Comparison of ENCODE assay signal across 14 cellular contexts in the genomic region with DNA sequence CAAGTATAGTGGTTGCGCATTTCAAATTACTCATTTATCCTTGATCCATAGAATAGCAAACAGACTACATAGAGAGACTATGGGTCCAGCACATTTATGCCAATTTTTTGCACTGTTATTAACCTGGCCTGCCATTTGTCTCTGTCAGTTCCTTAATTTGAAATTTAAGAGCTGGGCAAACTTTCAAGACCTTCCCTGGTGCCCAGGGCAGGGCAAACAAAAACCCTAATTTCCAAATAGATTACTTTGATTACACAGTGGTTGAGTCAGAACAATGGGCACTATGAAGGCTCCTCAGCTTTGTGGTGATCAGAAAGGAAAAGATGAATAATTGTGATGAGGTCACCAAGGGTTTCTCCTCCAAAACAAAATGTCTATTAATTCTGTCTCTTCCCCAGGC.
A peak's percentile ranks its signal among the peaks of the same experiment; 100 is the strongest.
DNase-seq lines count a peak whose midpoint lies in the region; ATAC-seq, FAIRE-seq and TF ChIP-seq lines count a peak whose summit lies in the region.
"Had no signal": no experiment of that assay in that cellular context is flagged by ENCODE, and none has a peak within 500 bp of the region (broad histone marks: within the 10 kb centered on the region; RNA-seq: fewer than 3 reads in every experiment).

No MANE protein-coding gene starts in this region.

- H3K9me2 ChIP-seq in GM23248 (ENCODE audit: insufficient read depth), result no peaks in the 10 kb centered on the region

- H3K27ac ChIP-seq in GM23248, result peak overlapping the region; percentile 39
- H3K27ac ChIP-seq in epithelial cell of prostate, result peak overlapping the region; percentile 84
- H3K27ac ChIP-seq in trophoblast cell (ENCODE audit: low read depth, low read length), result peak overlapping the region; percentile 71
- no peak overlapping the region for H3K27ac ChIP-seq in aorta (ENCODE audit: low read depth in 1 of 2, low read length in 2 of 2)
- H3K27ac ChIP-seq: gastroesophageal sphincter, parathyroid adenoma had no signal

- no peaks in the 10 kb centered on the region for H3K9me3 ChIP-seq in GM23248 (ENCODE audit: low read depth)
- H3K9me3 ChIP-seq in trophoblast cell (ENCODE audit: insufficient read depth, low read depth, low read length), result no peaks in the 10 kb centered on the region
- H3K9me3 ChIP-seq in aorta (ENCODE audit: control insufficient read depth, low read length), result no peaks in the 10 kb centered on the region
- H3K9me3 ChIP-seq in BE2C, result no peaks in the 10 kb centered on the region
- H3K9me3 ChIP-seq: gastroesophageal sphincter had no signal

- no peak overlapping the region for H3K14ac ChIP-seq in trophoblast cell (ENCODE audit: low read length)

- no peaks in the 10 kb centered on the region for H3K36me3 ChIP-seq in GM23248 (ENCODE audit: low read depth)
- no peaks in the 10 kb centered on the region for H3K36me3 ChIP-seq in trophoblast cell (ENCODE audit: control insufficient read depth in 1 of 2, insufficient read depth in 2 of 2, low read length in 2 of 2)
- H3K36me3 ChIP-seq in aorta (ENCODE audit: control insufficient read depth in 1 of 2, insufficient read depth in 2 of 2, low read length in 1 of 2), result no peaks in the 10 kb centered on the region
- no peaks in the 10 kb centered on the region for H3K36me3 ChIP-seq in BE2C
- H3K36me3 ChIP-seq: gastroesophageal sphincter had no signal

- FAIRE-seq in RCC 7860 (lab: Jason Lieb, UNC), result peak; percentile 59

- no peaks in the 10 kb centered on the region for H3K79me2 ChIP-seq in GM23248 (ENCODE audit: insufficient read depth)
- H3K79me2 ChIP-seq in trophoblast cell (ENCODE audit: control insufficient read depth, insufficient read depth, low read length, poor library complexity), result no peaks in the 10 kb centered on the region
- H3K79me2 ChIP-seq: parathyroid adenoma had no signal

- peaks cover 10% of the 10 kb centered on the region for H3K79me1 ChIP-seq in trophoblast cell (ENCODE audit: low read length)

- H3K4me1 ChIP-seq in GM23248 (ENCODE audit: insufficient read depth) (peaks cover 40% of the 10 kb centered on the region), trophoblast cell (ENCODE audit: control insufficient read depth in 1 of 2, insufficient read depth in 2 of 2, low read length in 2 of 2) (peaks cover 5 to 13% of the 10 kb centered on the region in 2 experiments), aorta (ENCODE audit: control insufficient read depth in 1 of 2, insufficient read depth in 2 of 2, low read length in 2 of 2) (no peaks in the 10 kb centered on the region), BE2C (no peaks in the 10 kb centered on the region)
- H3K4me1 ChIP-seq: gastroesophageal sphincter, parathyroid adenoma had no signal

- DNase-seq in GM23248 (peak; percentile 74), RCC 7860 (ENCODE audit: low spot score) (peak; percentile 72), epithelial cell of prostate (ENCODE audit: low read depth, low spot score) (no peak), trophoblast cell (no peak), NOMO-1 (lab: John Stamatoyannopoulos, UW; ENCODE audit: unreplicated experiment in 2 of 2) (no peak), aorta (no peak), BE2C (no peak)
- DNase-seq: activated CD4-positive, alpha-beta T cell treated with anti-CD3 and anti-CD28 coated beads, Interleukin-2, amount 50 U/mL, for 48 hours; activated gamma-delta T cell; DMS79 treated with DMSO at 0.1 percent for 48 hours; effector CD4-positive, alpha-beta T cell; SHP77 had no signal

- H3F3A ChIP-seq in GM23248 (ENCODE audit: insufficient read depth), result peaks cover 35% of the 10 kb centered on the region

- no peak for ATAC-seq in aorta (ENCODE audit: low FRiP score)

- no peak overlapping the region for H4K12ac ChIP-seq in trophoblast cell (ENCODE audit: low read depth, low read length)

- intact Hi-C loops in aorta (cut with DNase I), result loop anchor here in 1 of 2 donors (5.0 kb wide), 2 partner anchors 38 to 53 kb away; no protein-coding TSS in a partner anchor

- H3K4me3 ChIP-seq in GM23248 (no peak overlapping the region), trophoblast cell (ENCODE audit: low read depth, low read length) (no peak overlapping the region), aorta (ENCODE audit: low read length in 2 of 2) (no peak overlapping the region), BE2C (ENCODE audit: low read depth, low read length) (no peak overlapping the region)
- H3K4me3 ChIP-seq: gastroesophageal sphincter had no signal

- peak overlapping the region; percentile 35 for H4K91ac ChIP-seq in trophoblast cell (ENCODE audit: low read depth, low read length)

- 93 to 96% methylated on average over 1 of the region's 1 CpG for WGBS in GM23248 (ENCODE audit: low coverage in 1 of 2, low lambda C conversion rate in 2 of 2, missing lambda C conversion rate in 2 of 2), 2 experiments
- WGBS in trophoblast cell (ENCODE audit: extremely low coverage, insufficient coverage, insufficient read length), result no CpG with 5 or more reads among the region's 1 CpG
- WGBS in aorta, 2 donors, result 98 to 100% methylated on average over 1 of the region's 1 CpG

- no peak overlapping the region for H3K18ac ChIP-seq in trophoblast cell (ENCODE audit: low read length)

- H3K4me2 ChIP-seq in GM23248 (ENCODE audit: unreplicated experiment) (peak overlapping the region; percentile 26), trophoblast cell (ENCODE audit: low read length) (no peak overlapping the region)

- H2BK120ac ChIP-seq in trophoblast cell (ENCODE audit: insufficient read depth, low read length, poor library complexity), result peak overlapping the region; percentile 43

- TF ChIP-seq CTCF in BE2C (IDR thresholded peaks at IDR 0.05; ENCODE audit: low read depth, low read length), result no peak

- H2BK5ac ChIP-seq in trophoblast cell (ENCODE audit: low read depth, low read length, poor library complexity), result peak overlapping the region; percentile 72

- peak overlapping the region; percentile 30 for H2BK12ac ChIP-seq in trophoblast cell (ENCODE audit: low read length)

- H3K9ac ChIP-seq in GM23248, result no peak overlapping the region
- no peak overlapping the region for H3K9ac ChIP-seq in trophoblast cell (ENCODE audit: low read length)
- H3K9ac ChIP-seq: parathyroid adenoma had no signal

- no peaks in the 10 kb centered on the region for H3K27me3 ChIP-seq in GM23248 (replicated peaks; ENCODE audit: insufficient read depth)
- no peaks in the 10 kb centered on the region for H3K27me3 ChIP-seq in trophoblast cell (ENCODE audit: insufficient read depth, low read length)
- no peaks in the 10 kb centered on the region for H3K27me3 ChIP-seq in aorta (ENCODE audit: control insufficient read depth in 1 of 2, insufficient read depth in 2 of 2, low read length in 1 of 2)
- H3K27me3 ChIP-seq in BE2C, result no peaks in the 10 kb centered on the region
- H3K27me3 ChIP-seq: gastroesophageal sphincter had no signal

- H3K23ac ChIP-seq in trophoblast cell (ENCODE audit: low read length), result no peak overlapping the region

- no peak overlapping the region for H2AK5ac ChIP-seq in trophoblast cell (ENCODE audit: low read length)

- no peak overlapping the region for H3K4ac ChIP-seq in trophoblast cell (ENCODE audit: low read depth, low read length)

- H4K8ac ChIP-seq in trophoblast cell (ENCODE audit: low read depth, low read length), result no peak overlapping the region

- in situ Hi-C loops in GM23248 (cut with MboI), result no loop called here

- H2AFZ ChIP-seq in GM23248, result no peak overlapping the region
- no peak overlapping the region for H2AFZ ChIP-seq in trophoblast cell (ENCODE audit: insufficient read depth, low read length, poor library complexity)
- H2AFZ ChIP-seq: parathyroid adenoma had no signal

- H4K20me1 ChIP-seq in GM23248 (ENCODE audit: insufficient read depth), result no peaks in the 10 kb centered on the region

Comparison
In these comparisons a context has a peak if more than half of its experiments do, and no peak if none do; other contexts are left out.
1. DNase-seq: peak in GM23248 (single experiment) and RCC 7860 (single experiment); none in epithelial cell of prostate (single experiment), trophoblast cell (0 of 2), NOMO-1 (0 of 2), aorta (0 of 2) and BE2C (single experiment).
2. H3K27ac ChIP-seq: peak in GM23248 (single experiment), epithelial cell of prostate (single experiment) and trophoblast cell (single experiment); none in aorta (0 of 2).